ENCODE assay signal across 2 cellular contexts in genomic region chr2:73887596-73888353, GRCh38. TPM values are rescaled to one million over a fixed set of nuclear protein-coding genes. Genes with fewer than 3 reads are reported as not detected.
"Had no signal": no experiment of that assay in that cellular context is flagged by ENCODE, and none has a peak within 500 bp of the region (broad histone marks: within the 10 kb centered on the region; RNA-seq: fewer than 3 reads in every experiment).

No MANE protein-coding gene starts in this region.

RNA-seq across cellular contexts. Expression of gene ACTG2, which starts 5.0 kb away (rescaled TPM):
- total RNA-seq: endothelial cell of umbilical vein; naive thymus-derived CD4-positive, alpha-beta T cell had no signal
- polyA plus RNA-seq: endothelial cell of umbilical vein; naive thymus-derived CD4-positive, alpha-beta T cell had no signal
